8 cellular contexts compared by ENCODE assay signal in the genomic region with DNA sequence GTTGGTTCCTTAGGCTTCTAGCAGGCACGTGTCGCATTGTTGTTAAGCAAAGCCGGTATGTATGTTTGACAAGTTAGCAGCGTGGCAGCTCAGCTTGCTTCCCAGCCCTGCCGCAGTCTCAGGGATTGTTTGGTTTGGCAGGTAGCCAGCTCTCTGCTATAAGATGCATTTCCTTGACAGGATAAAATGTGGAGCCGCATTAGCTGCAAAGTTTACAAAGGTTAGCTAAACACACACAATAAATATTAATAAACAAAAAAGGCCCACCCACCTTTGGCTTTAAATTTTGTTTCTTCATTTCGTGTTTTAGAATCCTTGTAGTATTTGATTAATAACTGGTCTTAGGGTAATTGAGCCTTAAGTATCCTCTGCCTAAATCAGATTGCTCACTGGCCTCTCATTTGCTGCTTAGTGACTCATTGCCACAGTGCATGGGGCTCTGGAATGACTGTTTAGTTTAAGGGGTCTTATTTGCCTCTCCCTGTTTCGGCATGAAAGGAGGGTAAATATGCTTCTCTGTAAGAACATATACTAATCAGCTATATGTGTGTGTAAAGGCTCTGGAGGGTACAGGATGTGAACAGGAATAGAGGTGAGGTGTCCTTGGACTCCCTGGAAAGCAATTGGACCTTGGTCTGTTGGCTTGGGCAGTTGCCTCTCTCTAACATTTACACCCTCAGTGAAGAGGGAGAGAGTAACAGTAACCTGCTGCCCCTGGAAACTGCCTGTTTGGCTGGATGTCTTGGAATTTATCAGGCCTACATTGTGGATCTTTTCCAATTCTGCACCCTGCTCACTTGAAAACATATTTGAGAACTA.
A peak's percentile ranks its signal among the peaks of the same experiment; 100 is the strongest.
DNase-seq lines count a peak whose midpoint lies in the region; ATAC-seq lines count a peak whose summit lies in the region.

No MANE protein-coding gene starts in this region.

- DNase-seq in G401 (ENCODE audit: low spot score), result peak; percentile 65
- DNase-seq in NCI-H345 (lab: John Stamatoyannopoulos, UW), result peak; percentile 87
- DNase-seq in cerebellar cortex (ENCODE audit: low spot score), result peak; percentile 57
- no peak for DNase-seq in neuronal stem cell (ENCODE audit: low spot score)
- DNase-seq in NOMO-1 treated with dmso at 0.1 percent for 144 hours (lab: John Stamatoyannopoulos, UW; ENCODE audit: unreplicated experiment), result no peak
- no peak for DNase-seq in stimulated activated CD8-positive, alpha-beta memory T cell treated with anti-CD3 and anti-CD28 coated beads, Interleukin-4, amount 100 ng/mL, for 48 hours
- DNase-seq in COLO829 (ENCODE audit: low spot score), result no peak

- H3K27me3 ChIP-seq in neuronal stem cell (ENCODE audit: control insufficient read depth in 3 of 3, insufficient read depth in 3 of 3, low read depth in 1 of 3, low read length in 3 of 3), result no peaks in the 10 kb centered on the region

- no peak overlapping the region for H4K91ac ChIP-seq in neuronal stem cell (ENCODE audit: low read depth, low read length, poor library complexity)

- no peaks in the 10 kb centered on the region for H3K36me3 ChIP-seq in neuronal stem cell (replicated peaks in 1 of 2; ENCODE audit: control insufficient read depth in 2 of 2, insufficient read depth in 2 of 2, low read length in 2 of 2)

- H2BK12ac ChIP-seq in neuronal stem cell (ENCODE audit: low read length), result no peak overlapping the region

- H2BK15ac ChIP-seq in neuronal stem cell (ENCODE audit: low read length), result no peak overlapping the region

- no peak overlapping the region for H3K18ac ChIP-seq in neuronal stem cell (ENCODE audit: low read length)

- H3K9me3 ChIP-seq in neuronal stem cell (replicated peaks in 1 of 2; ENCODE audit: control insufficient read depth in 2 of 2, insufficient read depth in 1 of 2, low read depth in 1 of 2, low read length in 2 of 2), result no peaks in the 10 kb centered on the region

- no peak overlapping the region for H3K4me3 ChIP-seq in neuronal stem cell (ENCODE audit: low read length in 2 of 2)

- H2BK120ac ChIP-seq in neuronal stem cell (ENCODE audit: low read depth, low read length), result no peak overlapping the region

- H3K4me2 ChIP-seq in neuronal stem cell (ENCODE audit: insufficient read depth, low read length, poor library complexity, severe bottlenecking), result no peak overlapping the region

- H3K79me1 ChIP-seq in neuronal stem cell (ENCODE audit: low read depth, low read length), result no peaks in the 10 kb centered on the region

- no peak overlapping the region for H2AK5ac ChIP-seq in neuronal stem cell (ENCODE audit: low read depth, low read length)

- no peak overlapping the region for H3K27ac ChIP-seq in neuronal stem cell (replicated peaks; ENCODE audit: low read length)

- in situ Hi-C loops in G401 (cut with HindIII; ENCODE audit: low sequenced_read_pairs), result no loop called here

- WGBS in neuronal stem cell (ENCODE audit: extremely low coverage in 2 of 2, insufficient read length in 2 of 2, insufficient replicate concordance in 1 of 2), 2 donors, result no CpG with 5 or more reads among the region's 8 CpGs

- H3K9ac ChIP-seq in neuronal stem cell (ENCODE audit: low read depth, low read length, poor library complexity), result peak overlapping the region; percentile 18

- H2AFZ ChIP-seq in neuronal stem cell (ENCODE audit: low read length), result no peak overlapping the region

- no peak overlapping the region for H3K14ac ChIP-seq in neuronal stem cell (ENCODE audit: low read length)

- H4K8ac ChIP-seq in neuronal stem cell (ENCODE audit: low read depth, low read length), result no peak overlapping the region

- H3K4me1 ChIP-seq in neuronal stem cell (ENCODE audit: control insufficient read depth in 2 of 2, insufficient read depth in 1 of 2, low read depth in 1 of 2, low read length in 2 of 2), result peaks cover 1 to 22% of the 10 kb centered on the region in 2 donors

- no peak overlapping the region for H3K4ac ChIP-seq in neuronal stem cell (ENCODE audit: low read length)

- H3K23ac ChIP-seq in neuronal stem cell (ENCODE audit: low read depth, low read length, poor library complexity), result no peak overlapping the region

- no peak overlapping the region for H2BK5ac ChIP-seq in neuronal stem cell (ENCODE audit: low read length)

- ATAC-seq in GM18867 (IDR thresholded peaks at IDR 0.05; ENCODE audit: unreplicated experiment), result no peak

Comparison
In these comparisons a context has a peak if more than half of its experiments do, and no peak if none do; other contexts are left out.
1. DNase-seq: peak in G401 (single experiment), NCI-H345 (single experiment) and cerebellar cortex (single experiment); none in neuronal stem cell (single experiment), NOMO-1 treated with dmso at 0.1 percent for 144 hours (single experiment), stimulated activated CD8-positive, alpha-beta memory T cell treated with anti-CD3 and anti-CD28 coated beads, Interleukin-4, amount 100 ng/mL, for 48 hours (single experiment) and COLO829 (single experiment).